12 cellular contexts compared by ENCODE assay signal in genomic region chr3:138513073-138513843, GRCh38.
DNase-seq lines count a peak whose midpoint lies in the region; ATAC-seq and TF ChIP-seq lines count a peak whose summit lies in the region.
"Had no signal": no experiment of that assay in that cellular context is flagged by ENCODE, and none has a peak within 500 bp of the region (broad histone marks: within the 10 kb centered on the region; RNA-seq: fewer than 3 reads in every experiment).

No MANE protein-coding gene starts in this region.

- no peak overlapping the region for H3K4me3 ChIP-seq in BE2C (ENCODE audit: low read depth, low read length)
- H3K4me3 ChIP-seq: right atrium auricular region had no signal

- H3K27me3 Mint-ChIP-seq in activated T-helper 1 cell treated with anti-CD3 and anti-CD28 coated beads, Interleukin-12 subunit alpha, Interleukin-12 subunit beta, Interleukin-2, Interleukin-4 antibody, amounts not matched to agents 30 ng/mL and 10 ng/mL and 1 ng/mL, durations not matched to agents 14 hours and 24 hours and 36 hours (ENCODE audit: insufficient read depth): no peaks in the 10 kb centered on the region

- TF ChIP-seq CTCF in BE2C (IDR thresholded peaks at IDR 0.05; ENCODE audit: low read depth, low read length): no peak

- peaks cover 6% of the 10 kb centered on the region for H3K36me3 Mint-ChIP-seq in activated T-helper 1 cell treated with anti-CD3 and anti-CD28 coated beads, Interleukin-12 subunit alpha, Interleukin-12 subunit beta, Interleukin-2, Interleukin-4 antibody, amounts not matched to agents 30 ng/mL and 10 ng/mL and 1 ng/mL, durations not matched to agents 14 hours and 24 hours and 36 hours (ENCODE audit: low read depth)

- H3K27ac Mint-ChIP-seq in activated T-helper 1 cell treated with anti-CD3 and anti-CD28 coated beads, Interleukin-12 subunit alpha, Interleukin-12 subunit beta, Interleukin-2, Interleukin-4 antibody, amounts not matched to agents 30 ng/mL and 10 ng/mL and 1 ng/mL, durations not matched to agents 14 hours and 24 hours and 36 hours: peak overlapping the region; percentile 13

- H3K27me3 ChIP-seq in BE2C: no peaks in the 10 kb centered on the region
- H3K27me3 ChIP-seq: right atrium auricular region had no signal

- H3K36me3 ChIP-seq in BE2C: no peaks in the 10 kb centered on the region

- H3K4me1 Mint-ChIP-seq in activated T-helper 1 cell treated with anti-CD3 and anti-CD28 coated beads, Interleukin-12 subunit alpha, Interleukin-12 subunit beta, Interleukin-2, Interleukin-4 antibody, amounts not matched to agents 30 ng/mL and 10 ng/mL and 1 ng/mL, durations not matched to agents 14 hours and 24 hours and 36 hours (ENCODE audit: low read depth): peaks cover 28% of the 10 kb centered on the region

- intact Hi-C loops in activated T-helper 1 cell treated with anti-CD3 and anti-CD28 coated beads, Interleukin-12 subunit alpha, Interleukin-12 subunit beta, Interleukin-2, Interleukin-4 antibody, amounts not matched to agents 30 ng/mL and 10 ng/mL and 1 ng/mL, durations not matched to agents 14 hours and 24 hours and 36 hours (cut with micrococcal nuclease): loop anchor here (1.0 to 10.0 kb wide), 5 partner anchors 58 to 842 kb away; partner anchors contain the start of genes ARMC8, CEP70 and PIK3CB

- H3K9me3 ChIP-seq in BE2C: no peaks in the 10 kb centered on the region
- H3K9me3 ChIP-seq: Caco-2 had no signal

- H3K4me3 Mint-ChIP-seq in activated T-helper 1 cell treated with anti-CD3 and anti-CD28 coated beads, Interleukin-12 subunit alpha, Interleukin-12 subunit beta, Interleukin-2, Interleukin-4 antibody, amounts not matched to agents 30 ng/mL and 10 ng/mL and 1 ng/mL, durations not matched to agents 14 hours and 24 hours and 36 hours: peak overlapping the region; percentile 37

- ATAC-seq in GM18511 (IDR thresholded peaks at IDR 0.05; ENCODE audit: unreplicated experiment) (peak; percentile 86), GM19351 (IDR thresholded peaks at IDR 0.05; ENCODE audit: unreplicated experiment) (peak; percentile 95), HG02884 (IDR thresholded peaks at IDR 0.05; ENCODE audit: unreplicated experiment) (peak; percentile 97)

- no peaks in the 10 kb centered on the region for H3K4me1 ChIP-seq in BE2C
- H3K4me1 ChIP-seq: Caco-2 had no signal

- DNase-seq in activated T-helper 1 cell treated with anti-CD3 and anti-CD28 coated beads, Interleukin-12 subunit alpha, Interleukin-12 subunit beta, Interleukin-2, Interleukin-4 antibody, amounts not matched to agents 30 ng/mL and 10 ng/mL and 1 ng/mL, durations not matched to agents 14 hours and 24 hours and 36 hours (ENCODE audit: low spot score): peak; percentile 3
- DNase-seq in activated gamma-delta T cell treated with Interleukin-2 at 50 U/mL for 16 hours (no peak), BE2C (no peak), cerebellar cortex (ENCODE audit: low spot score) (no peak), globus pallidus (ENCODE audit: low spot score) (no peak)
- DNase-seq: Caco-2, erythroblast, NCI-H524 had no signal

- H3K9me3 Mint-ChIP-seq in activated T-helper 1 cell treated with anti-CD3 and anti-CD28 coated beads, Interleukin-12 subunit alpha, Interleukin-12 subunit beta, Interleukin-2, Interleukin-4 antibody, amounts not matched to agents 30 ng/mL and 10 ng/mL and 1 ng/mL, durations not matched to agents 14 hours and 24 hours and 36 hours: peaks cover 2% of the 10 kb centered on the region
